Comparison of ENCODE assay signal across 8 cellular contexts in genomic region chr10:58177362-58177947, GRCh38.
A peak's percentile ranks its signal among the peaks of the same experiment; 100 is the strongest.
DNase-seq lines count a peak whose midpoint lies in the region; ATAC-seq and TF ChIP-seq lines count a peak whose summit lies in the region.

No MANE protein-coding gene starts in this region.

- H3K36me3 Mint-ChIP-seq in nephron progenitor cell (ENCODE audit: low read depth), result no peaks in the 10 kb centered on the region
- no peaks in the 10 kb centered on the region for H3K36me3 Mint-ChIP-seq in activated naive CD8-positive, alpha-beta T cell treated with anti-CD3 and anti-CD28 coated beads, Interleukin-2, amount 50 U/mL, for 24 hours (ENCODE audit: low read depth)

- H3K4me3 Mint-ChIP-seq in nephron progenitor cell, result no peak overlapping the region
- no peak overlapping the region for H3K4me3 Mint-ChIP-seq in activated naive CD8-positive, alpha-beta T cell treated with anti-CD3 and anti-CD28 coated beads, Interleukin-2, amount 50 U/mL, for 24 hours

- ATAC-seq in GM18502 (IDR thresholded peaks at IDR 0.05; ENCODE audit: poor library complexity, unreplicated experiment) (peak; percentile 54), GM19463 (IDR thresholded peaks at IDR 0.05; ENCODE audit: unreplicated experiment) (no peak), GM18909 (IDR thresholded peaks at IDR 0.05; ENCODE audit: poor library complexity, unreplicated experiment) (no peak)
- no peak for ATAC-seq in activated naive CD8-positive, alpha-beta T cell treated with anti-CD3 and anti-CD28 coated beads, Interleukin-2, amount 50 U/mL, for 24 hours

- peaks cover 7% of the 10 kb centered on the region for H3K27me3 Mint-ChIP-seq in nephron progenitor cell (ENCODE audit: low read depth, poor library complexity)
- peaks cover 10% of the 10 kb centered on the region for H3K27me3 Mint-ChIP-seq in activated naive CD8-positive, alpha-beta T cell treated with anti-CD3 and anti-CD28 coated beads, Interleukin-2, amount 50 U/mL, for 24 hours

- DNase-seq in AG08395 (ENCODE audit: low spot score) (peak; percentile 50), NCI-H2227 (lab: John Stamatoyannopoulos, UW; ENCODE audit: unreplicated experiment) (peak; percentile 24), choroid plexus epithelial cell (ENCODE audit: low read depth) (peak; percentile 61), nephron progenitor cell (no peak)
- no peak for DNase-seq in activated naive CD8-positive, alpha-beta T cell treated with anti-CD3 and anti-CD28 coated beads, Interleukin-2, amount 50 U/mL, for 24 hours

- no peak overlapping the region for H3K27ac Mint-ChIP-seq in nephron progenitor cell
- H3K27ac Mint-ChIP-seq in activated naive CD8-positive, alpha-beta T cell treated with anti-CD3 and anti-CD28 coated beads, Interleukin-2, amount 50 U/mL, for 24 hours, result no peak overlapping the region

- TF ChIP-seq CTCF in choroid plexus epithelial cell (conservative IDR thresholded peaks at IDR 0.05; ENCODE audit: low read depth, low read length) (peak; percentile 61), nephron progenitor cell (IDR thresholded peaks at IDR 0.05) (peak; percentile 71)

- H3K4me1 Mint-ChIP-seq in nephron progenitor cell, result no peaks in the 10 kb centered on the region
- H3K4me1 Mint-ChIP-seq in activated naive CD8-positive, alpha-beta T cell treated with anti-CD3 and anti-CD28 coated beads, Interleukin-2, amount 50 U/mL, for 24 hours, result no peaks in the 10 kb centered on the region

- no peaks in the 10 kb centered on the region for H3K9me3 Mint-ChIP-seq in nephron progenitor cell
- no peaks in the 10 kb centered on the region for H3K9me3 Mint-ChIP-seq in activated naive CD8-positive, alpha-beta T cell treated with anti-CD3 and anti-CD28 coated beads, Interleukin-2, amount 50 U/mL, for 24 hours

- H3K4me3 ChIP-seq in choroid plexus epithelial cell (ENCODE audit: low read depth, low read length), result no peak overlapping the region

Comparison
In these comparisons a context has a peak if more than half of its experiments do, and no peak if none do; other contexts are left out.
1. DNase-seq: peak in AG08395 (single experiment), NCI-H2227 (single experiment) and choroid plexus epithelial cell (single experiment); none in nephron progenitor cell (single experiment) and activated naive CD8-positive, alpha-beta T cell treated with anti-CD3 and anti-CD28 coated beads, Interleukin-2, amount 50 U/mL, for 24 hours (single experiment).